Comparison of ENCODE assay signal across 11 cellular contexts in the genomic region with DNA sequence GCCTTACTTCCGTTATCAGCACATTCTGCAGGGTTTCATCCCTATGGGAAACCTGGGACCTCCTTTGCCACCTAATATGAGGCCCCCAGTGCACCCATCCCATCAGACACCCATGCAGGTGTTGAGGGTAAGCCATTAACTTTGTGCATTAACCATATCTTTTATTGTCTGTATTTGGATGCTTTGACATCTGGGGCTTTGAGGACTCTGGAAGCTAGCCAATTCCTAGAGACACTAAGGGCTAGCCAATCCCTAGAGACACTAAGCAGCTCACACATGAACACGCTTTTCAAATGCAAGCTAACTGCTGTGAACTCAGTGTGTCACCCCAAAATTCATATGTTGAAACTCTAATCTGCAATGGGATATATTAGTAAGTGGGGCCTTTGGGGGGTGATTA.
"Had no signal": no experiment of that assay in that cellular context is flagged by ENCODE, and none has a peak within 500 bp of the region (broad histone marks: within the 10 kb centered on the region; RNA-seq: fewer than 3 reads in every experiment).

No MANE protein-coding gene starts in this region.

- H3K9me3 ChIP-seq: adrenal gland, breast epithelium had no signal

- H3K27ac ChIP-seq: adrenal gland, breast epithelium had no signal

- H3K4me3 ChIP-seq: adrenal gland, breast epithelium had no signal

- H3K4me1 ChIP-seq: adrenal gland, breast epithelium had no signal

- H3K36me3 ChIP-seq: adrenal gland, breast epithelium, WERI-Rb-1 had no signal

- ATAC-seq: activated naive CD4-positive, alpha-beta T cell treated with anti-CD3 and anti-CD28 coated beads, Interleukin-2, amount 50 U/mL, for 72 hours; esophagus mucosa had no signal

- H3K27me3 ChIP-seq: adrenal gland, breast epithelium had no signal

- DNase-seq: activated CD4-positive, alpha-beta T cell treated with anti-CD3 and anti-CD28 coated beads for 1 hour; activated gamma-delta T cell; adrenal gland; effector CD8-positive, alpha-beta T cell; stimulated activated CD4-positive, alpha-beta T cell treated with anti-CD3 and anti-CD28 coated beads, Interleukin-1b, Interleukin-23, amount 100 ng/mL, for 48 hours; stimulated activated CD8-positive, alpha-beta memory T cell treated with anti-CD3 and anti-CD28 coated beads, Interleukin-4, amount 100 ng/mL, for 48 hours; stimulated activated naive CD4-positive, alpha-beta T cell; WERI-Rb-1 had no signal
